ENCODE assay signal across 29 cellular contexts in the genomic region with DNA sequence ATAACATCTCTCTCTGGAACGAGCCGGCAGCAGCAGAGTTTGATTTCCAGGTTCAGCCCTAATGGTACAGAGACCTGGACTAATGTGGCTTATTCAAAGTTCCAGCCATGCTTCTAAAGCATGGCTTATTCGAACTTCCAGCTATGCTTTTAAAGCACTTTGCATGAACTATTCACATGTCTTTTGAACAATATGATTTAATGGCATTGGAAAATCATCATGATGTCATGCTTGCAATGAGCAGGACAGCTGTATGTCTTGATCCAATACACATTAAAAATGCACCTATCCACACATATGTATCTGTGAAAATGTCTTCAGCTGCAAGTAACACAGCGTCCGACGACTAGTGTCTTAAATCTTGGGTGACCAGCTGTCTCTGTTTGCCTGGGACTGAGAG.
"Had no signal": no experiment of that assay in that cellular context is flagged by ENCODE, and none has a peak within 500 bp of the region (broad histone marks: within the 10 kb centered on the region; RNA-seq: fewer than 3 reads in every experiment).

No MANE protein-coding gene starts in this region.

- DNase-seq: naive B cell; naive thymus-derived CD8-positive, alpha-beta T cell; nucleus accumbens; pancreas; posterior cingulate gyrus; psoas muscle; right cardiac atrium; spleen; stimulated activated CD4-positive, alpha-beta T cell treated with anti-CD3 and anti-CD28 coated beads, Interleukin-12 subunit alpha, Interleukin-12 subunit beta, amount 100 ng/mL, for 4 hours; stimulated activated CD4-positive, alpha-beta T cell treated with anti-CD3 and anti-CD28 coated beads, Interleukin-1b, Interleukin-23, amount 100 ng/mL, for 48 hours; stimulated activated CD4-positive, alpha-beta T cell treated with anti-CD3 and anti-CD28 coated beads, Interleukin-4, amount 100 ng/mL, for 1 hour; stimulated activated CD4-positive, alpha-beta T cell treated with anti-CD3 and anti-CD28 coated beads, Interleukin-4, amount 100 ng/mL, for 4 hours; stimulated activated CD8-positive, alpha-beta memory T cell treated with anti-CD3 and anti-CD28 coated beads, Interleukin-4, amount 100 ng/mL, for 48 hours; stimulated activated naive CD4-positive, alpha-beta T cell; stimulated activated naive CD8-positive, alpha-beta T cell treated with anti-CD3 and anti-CD28 coated beads, Interleukin-15, amount 100 ng/mL, for 72 hours; stimulated activated naive CD8-positive, alpha-beta T cell treated with anti-CD3 and anti-CD28 coated beads, Interleukin-15, Interleukin-2, amounts not matched to agents 100 U/mL and 50 U/mL, for 24 hours; substantia nigra; testis; tibial artery; transverse colon; upper lobe of right lung; uterus had no signal

- ATAC-seq: naive thymus-derived CD8-positive, alpha-beta T cell; natural killer cell treated with Interleukin-12 subunit alpha and Interleukin-12 subunit beta and Interleukin-15 and Interleukin-18, amount 100 ng/mL, for 72 hours; pancreas; psoas muscle; right cardiac atrium; sciatic nerve; stimulated activated memory B cell treated with anti-CD40 and anti-IgM and Interleukin-4, amounts not matched to agents 10 μg/mL and 1 μg/mL and 100 μg/mL, for 72 hours; stimulated activated naive CD8-positive, alpha-beta T cell treated with anti-CD3 and anti-CD28 coated beads, Interleukin-15, amount 100 ng/mL, for 72 hours; stimulated activated naive CD8-positive, alpha-beta T cell treated with anti-CD3 and anti-CD28 coated beads, Interleukin-15, Interleukin-2, amounts not matched to agents 100 U/mL and 50 U/mL, for 24 hours; upper lobe of right lung had no signal

- H3K4me1 ChIP-seq: pancreas, spleen, suprapubic skin, testis, tibial artery, transverse colon, upper lobe of right lung, uterus had no signal

- H3K4me3 ChIP-seq: pancreas, psoas muscle, skin epidermis, smooth muscle cell, spleen, suprapubic skin, testis, tibial artery, transverse colon, upper lobe of right lung, uterus had no signal

- FAIRE-seq: pancreas had no signal

- H3K9me3 ChIP-seq: neutrophil, pancreas, psoas muscle, spleen, suprapubic skin, testis, tibial artery, transverse colon, upper lobe of right lung, uterus had no signal

- H3K27me3 ChIP-seq: neutrophil, pancreas, spleen, suprapubic skin, testis, tibial artery, transverse colon, upper lobe of right lung, uterus had no signal

- H3K4me2 ChIP-seq: smooth muscle cell had no signal

- H3K27ac ChIP-seq: neutrophil, pancreas, psoas muscle, skin epidermis, spleen, suprapubic skin, testis, tibial artery, transverse colon, upper lobe of right lung, uterus had no signal

- H3K36me3 ChIP-seq: neutrophil, pancreas, spleen, suprapubic skin, tibial artery, transverse colon, upper lobe of right lung, uterus had no signal
